Comparison of ENCODE assay signal across 1 cellular context in genomic region chr17:74780443-74781238, GRCh38.
TF ChIP-seq lines count a peak whose summit lies in the region.

No MANE protein-coding gene starts in this region.

TF ChIP-seq in GM23338, 12 proteins besides CTCF, POLR2A, EP300 and RAD21 (continued from another document):
- TF ChIP-seq, protein P1, sequence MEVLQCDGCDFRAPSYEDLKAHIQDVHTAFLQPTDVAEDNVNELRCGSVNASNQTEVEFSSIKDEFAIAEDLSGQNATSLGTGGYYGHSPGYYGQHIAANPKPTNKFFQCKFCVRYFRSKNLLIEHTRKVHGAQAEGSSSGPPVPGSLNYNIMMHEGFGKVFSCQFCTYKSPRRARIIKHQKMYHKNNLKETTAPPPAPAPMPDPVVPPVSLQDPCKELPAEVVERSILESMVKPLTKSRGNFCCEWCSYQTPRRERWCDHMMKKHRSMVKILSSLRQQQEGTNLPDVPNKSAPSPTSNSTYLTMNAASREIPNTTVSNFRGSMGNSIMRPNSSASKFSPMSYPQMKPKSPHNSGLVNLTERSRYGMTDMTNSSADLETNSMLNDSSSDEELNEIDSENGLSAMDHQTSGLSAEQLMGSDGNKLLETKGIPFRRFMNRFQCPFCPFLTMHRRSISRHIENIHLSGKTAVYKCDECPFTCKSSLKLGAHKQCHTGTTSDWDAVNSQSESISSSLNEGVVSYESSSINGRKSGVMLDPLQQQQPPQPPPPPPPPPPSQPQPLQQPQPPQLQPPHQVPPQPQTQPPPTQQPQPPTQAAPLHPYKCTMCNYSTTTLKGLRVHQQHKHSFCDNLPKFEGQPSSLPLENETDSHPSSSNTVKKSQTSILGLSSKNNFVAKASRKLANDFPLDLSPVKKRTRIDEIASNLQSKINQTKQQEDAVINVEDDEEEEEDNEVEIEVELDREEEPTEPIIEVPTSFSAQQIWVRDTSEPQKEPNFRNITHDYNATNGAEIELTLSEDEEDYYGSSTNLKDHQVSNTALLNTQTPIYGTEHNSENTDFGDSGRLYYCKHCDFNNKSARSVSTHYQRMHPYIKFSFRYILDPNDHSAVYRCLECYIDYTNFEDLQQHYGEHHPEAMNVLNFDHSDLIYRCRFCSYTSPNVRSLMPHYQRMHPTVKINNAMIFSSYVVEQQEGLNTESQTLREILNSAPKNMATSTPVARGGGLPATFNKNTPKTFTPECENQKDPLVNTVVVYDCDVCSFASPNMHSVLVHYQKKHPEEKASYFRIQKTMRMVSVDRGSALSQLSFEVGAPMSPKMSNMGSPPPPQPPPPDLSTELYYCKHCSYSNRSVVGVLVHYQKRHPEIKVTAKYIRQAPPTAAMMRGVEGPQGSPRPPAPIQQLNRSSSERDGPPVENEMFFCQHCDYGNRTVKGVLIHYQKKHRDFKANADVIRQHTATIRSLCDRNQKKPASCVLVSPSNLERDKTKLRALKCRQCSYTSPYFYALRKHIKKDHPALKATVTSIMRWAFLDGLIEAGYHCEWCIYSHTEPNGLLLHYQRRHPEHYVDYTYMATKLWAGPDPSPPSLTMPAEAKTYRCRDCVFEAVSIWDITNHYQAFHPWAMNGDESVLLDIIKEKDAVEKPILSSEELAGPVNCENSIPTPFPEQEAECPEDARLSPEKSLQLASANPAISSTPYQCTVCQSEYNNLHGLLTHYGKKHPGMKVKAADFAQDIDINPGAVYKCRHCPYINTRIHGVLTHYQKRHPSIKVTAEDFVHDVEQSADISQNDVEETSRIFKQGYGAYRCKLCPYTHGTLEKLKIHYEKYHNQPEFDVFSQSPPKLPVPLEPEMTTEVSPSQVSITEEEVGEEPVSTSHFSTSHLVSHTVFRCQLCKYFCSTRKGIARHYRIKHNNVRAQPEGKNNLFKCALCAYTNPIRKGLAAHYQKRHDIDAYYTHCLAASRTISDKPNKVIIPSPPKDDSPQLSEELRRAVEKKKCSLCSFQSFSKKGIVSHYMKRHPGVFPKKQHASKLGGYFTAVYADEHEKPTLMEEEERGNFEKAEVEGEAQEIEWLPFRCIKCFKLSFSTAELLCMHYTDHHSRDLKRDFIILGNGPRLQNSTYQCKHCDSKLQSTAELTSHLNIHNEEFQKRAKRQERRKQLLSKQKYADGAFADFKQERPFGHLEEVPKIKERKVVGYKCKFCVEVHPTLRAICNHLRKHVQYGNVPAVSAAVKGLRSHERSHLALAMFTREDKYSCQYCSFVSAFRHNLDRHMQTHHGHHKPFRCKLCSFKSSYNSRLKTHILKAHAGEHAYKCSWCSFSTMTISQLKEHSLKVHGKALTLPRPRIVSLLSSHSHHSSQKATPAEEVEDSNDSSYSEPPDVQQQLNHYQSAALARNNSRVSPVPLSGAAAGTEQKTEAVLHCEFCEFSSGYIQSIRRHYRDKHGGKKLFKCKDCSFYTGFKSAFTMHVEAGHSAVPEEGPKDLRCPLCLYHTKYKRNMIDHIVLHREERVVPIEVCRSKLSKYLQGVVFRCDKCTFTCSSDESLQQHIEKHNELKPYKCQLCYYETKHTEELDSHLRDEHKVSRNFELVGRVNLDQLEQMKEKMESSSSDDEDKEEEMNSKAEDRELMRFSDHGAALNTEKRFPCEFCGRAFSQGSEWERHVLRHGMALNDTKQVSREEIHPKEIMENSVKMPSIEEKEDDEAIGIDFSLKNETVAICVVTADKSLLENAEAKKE (CRISPR knock-in tag; IDR thresholded peaks at IDR 0.05) = no peak
- no peak for TF ChIP-seq EZH2phosphoT487 (IDR thresholded peaks at IDR 0.05; ENCODE audit: unreplicated experiment)
